Comparison of ENCODE assay signal across 27 cellular contexts in genomic region chr7:95766086-95766485, GRCh38. TPM values are rescaled to one million over a fixed set of nuclear protein-coding genes. Genes with fewer than 3 reads are reported as not detected.
DNase-seq lines count a peak whose midpoint lies in the region; ATAC-seq, FAIRE-seq and TF ChIP-seq lines count a peak whose summit lies in the region.
"Had no signal": no experiment of that assay in that cellular context is flagged by ENCODE, and none has a peak within 500 bp of the region (broad histone marks: within the 10 kb centered on the region; RNA-seq: fewer than 3 reads in every experiment).

No MANE protein-coding gene starts in this region.

- H3K27ac Mint-ChIP-seq in activated T-cell treated with anti-CD3 and anti-CD28 coated beads, Interleukin-2, amount 50 U/mL, for 24 hours, result no peak overlapping the region
- H3K27ac Mint-ChIP-seq: CD14-positive monocyte; CD4-positive, alpha-beta memory T cell; CD4-positive, CD25-positive, alpha-beta regulatory T cell; CD8-positive, alpha-beta memory T cell had no signal

- no peaks in the 10 kb centered on the region for H3K36me3 Mint-ChIP-seq in activated T-cell treated with anti-CD3 and anti-CD28 coated beads, Interleukin-2, amount 50 U/mL, for 24 hours (ENCODE audit: low read depth)
- H3K36me3 Mint-ChIP-seq: CD14-positive monocyte; CD4-positive, alpha-beta memory T cell; CD4-positive, CD25-positive, alpha-beta regulatory T cell; CD8-positive, alpha-beta memory T cell had no signal

- no peak overlapping the region for H3K4me2 ChIP-seq in PC-3 (ENCODE audit: low read length)
- H3K4me2 ChIP-seq in mammary epithelial cell (ENCODE audit: insufficient read depth, low read depth, low read length), result no peak overlapping the region
- no peak overlapping the region for H3K4me2 ChIP-seq in OCI-LY7 (ENCODE audit: low read length)
- H3K4me2 ChIP-seq: BLaER1 had no signal

- DNase-seq in PC-3 (peak; percentile 20), RCC 7860 (ENCODE audit: low spot score) (no peak), mammary epithelial cell (peak; percentile 8), epithelial cell of esophagus (ENCODE audit: low read depth) (peak; percentile 30), NCI-H2081 treated with DMSO at 0.1 percent for 48 hours (lab: John Stamatoyannopoulos, UW) (no peak), OCI-LY7 (ENCODE audit: low spot score) (no peak)
- DNase-seq in activated T-cell treated with anti-CD3 and anti-CD28 coated beads, Interleukin-2, amount 50 U/mL, for 24 hours, result no peak
- DNase-seq: 8988T; ACHN; BE2C; C1 segment of cervical spinal cord; CD4-positive, alpha-beta memory T cell; CD4-positive, CD25-positive, alpha-beta regulatory T cell; CD8-positive, alpha-beta memory T cell; COR-L47; DMS 273 treated with DMSO at 0.1 percent for 48 hours; DMS153; DMS79; DND-41; EL; GDM1 had no signal

- H3K27me3 ChIP-seq in PC-3 (ENCODE audit: low read length) (0 out of 2 replicates have a peak, but pooled peaks cover 2% of the 10 kb centered on the region), mammary epithelial cell (ENCODE audit: insufficient read depth, low read length) (no peaks in the 10 kb centered on the region)
- H3K27me3 ChIP-seq: BE2C, BLaER1 had no signal

- H3K4me3 ChIP-seq in PC-3 (ENCODE audit: low read length) (no peak overlapping the region), mammary epithelial cell (replicated peaks in 1 of 3; ENCODE audit: insufficient read depth in 1 of 3, low read depth in 2 of 3, low read length in 3 of 3) (no peak overlapping the region), epithelial cell of esophagus (ENCODE audit: low read length) (no peak overlapping the region), OCI-LY7 (ENCODE audit: low read depth, low read length, poor library complexity, severe bottlenecking) (no peak overlapping the region)
- H3K4me3 ChIP-seq: BLaER1, GM12878 had no signal

- H3K9me3 Mint-ChIP-seq in activated T-cell treated with anti-CD3 and anti-CD28 coated beads, Interleukin-2, amount 50 U/mL, for 24 hours, result no peaks in the 10 kb centered on the region
- H3K9me3 Mint-ChIP-seq: CD14-positive monocyte had no signal

- WGBS in mammary epithelial cell (ENCODE audit: low coverage, missing lambda C conversion rate), result 66% methylated on average over 2 of the region's 2 CpGs

- POLR2A ChIA-PET in PC-3 (lab: Charles Lee; ENCODE audit: unreplicated experiment), result no interaction called here
- POLR2A ChIA-PET in OCI-LY7 (lab: Charles Lee), result no interaction called here

- no peaks in the 10 kb centered on the region for H3K36me3 ChIP-seq in PC-3 (ENCODE audit: low read depth, low read length)
- no peaks in the 10 kb centered on the region for H3K36me3 ChIP-seq in mammary epithelial cell (ENCODE audit: insufficient read depth, low read length)
- H3K36me3 ChIP-seq in OCI-LY7 (ENCODE audit: insufficient read depth, low read length), result no peaks in the 10 kb centered on the region
- H3K36me3 ChIP-seq: BE2C, BLaER1 had no signal

- H3K27ac ChIP-seq in PC-3 (ENCODE audit: low read length), result no peak overlapping the region
- H3K27ac ChIP-seq in mammary epithelial cell (ENCODE audit: insufficient read depth, low read depth, low read length), result no peak overlapping the region
- no peak overlapping the region for H3K27ac ChIP-seq in OCI-LY7 (ENCODE audit: low read depth, low read length, poor library complexity, severe bottlenecking)
- H3K27ac ChIP-seq: BLaER1 had no signal

- H3K27me3 Mint-ChIP-seq in activated T-cell treated with anti-CD3 and anti-CD28 coated beads, Interleukin-2, amount 50 U/mL, for 24 hours, result peaks cover 11% of the 10 kb centered on the region
- H3K27me3 Mint-ChIP-seq: CD4-positive, alpha-beta memory T cell had no signal

- no peaks in the 10 kb centered on the region for H3K79me2 ChIP-seq in PC-3 (ENCODE audit: low read length)
- no peaks in the 10 kb centered on the region for H3K79me2 ChIP-seq in mammary epithelial cell (ENCODE audit: insufficient read depth, low read length)
- H3K79me2 ChIP-seq in OCI-LY7 (ENCODE audit: insufficient read depth, low read depth, low read length), result no peaks in the 10 kb centered on the region

- TF ChIP-seq CTCF in PC-3 (conservative IDR thresholded peaks at IDR 0.05; ENCODE audit: low read depth, low read length) (no peak), mammary epithelial cell (conservative IDR thresholded peaks at IDR 0.05 in 1 of 2, IDR thresholded peaks at IDR 0.05 in 1 of 2; ENCODE audit: extremely low read depth in 1 of 2, insufficient read depth in 1 of 2, low read depth in 1 of 2, low read length in 2 of 2) (no peak), epithelial cell of esophagus (IDR thresholded peaks at IDR 0.05; ENCODE audit: insufficient read depth, low read depth, low read length, missing control alignments) (no peak), OCI-LY7 (conservative IDR thresholded peaks at IDR 0.05; ENCODE audit: low read length) (no peak)

- H3K4me1 Mint-ChIP-seq in activated T-cell treated with anti-CD3 and anti-CD28 coated beads, Interleukin-2, amount 50 U/mL, for 24 hours (ENCODE audit: low read depth), result no peaks in the 10 kb centered on the region
- H3K4me1 Mint-ChIP-seq: CD4-positive, alpha-beta memory T cell; CD8-positive, alpha-beta memory T cell had no signal

- no peaks in the 10 kb centered on the region for H3K9me2 ChIP-seq in PC-3 (replicated peaks; ENCODE audit: low read length)
- no peaks in the 10 kb centered on the region for H3K9me2 ChIP-seq in OCI-LY7 (ENCODE audit: insufficient read depth, low read length)

- H3K9me3 ChIP-seq in PC-3 (ENCODE audit: low read length), result no peaks in the 10 kb centered on the region
- no peaks in the 10 kb centered on the region for H3K9me3 ChIP-seq in mammary epithelial cell (replicated peaks; ENCODE audit: insufficient read depth, low read length)
- H3K9me3 ChIP-seq in OCI-LY7 (ENCODE audit: low read length), result no peaks in the 10 kb centered on the region
- H3K9me3 ChIP-seq: BE2C, BLaER1 had no signal

- CTCF ChIA-PET in PC-3 (lab: Charles Lee) (no interaction called here), mammary epithelial cell (lab: Charles Lee; ENCODE audit: low non-redundant PET) (no interaction called here), OCI-LY7 (lab: Charles Lee; ENCODE audit: unreplicated experiment) (no interaction called here)

- no peaks in the 10 kb centered on the region for H3F3A ChIP-seq in PC-3 (ENCODE audit: low read length, unreplicated experiment)

- no peak for ATAC-seq in PC-3

- dilution Hi-C loops in mammary epithelial cell (cut with HindIII; ENCODE audit: low sequenced_read_pairs), result no loop called here

- BruUV-seq in PC-3 (replicated peaks; lab: Mats Ljungman, UMichigan) (no TSS peak), mammary epithelial cell (replicated peaks; lab: Mats Ljungman, UMichigan) (no TSS peak), OCI-LY7 (replicated peaks; lab: Mats Ljungman, UMichigan) (no TSS peak)

- H4K20me1 ChIP-seq in PC-3 (ENCODE audit: low read length) (no peaks in the 10 kb centered on the region), mammary epithelial cell (ENCODE audit: insufficient read depth, low read length) (no peaks in the 10 kb centered on the region), OCI-LY7 (ENCODE audit: insufficient read depth, low read length) (no peaks in the 10 kb centered on the region)
- H4K20me1 ChIP-seq: BLaER1 had no signal

- H3K4me3 Mint-ChIP-seq in activated T-cell treated with anti-CD3 and anti-CD28 coated beads, Interleukin-2, amount 50 U/mL, for 24 hours, result no peak overlapping the region
- H3K4me3 Mint-ChIP-seq: CD14-positive monocyte; CD4-positive, alpha-beta memory T cell; CD4-positive, CD25-positive, alpha-beta regulatory T cell; CD8-positive, alpha-beta memory T cell had no signal

- no peak overlapping the region for H3K9ac ChIP-seq in PC-3 (ENCODE audit: low read length)
- H3K9ac ChIP-seq in mammary epithelial cell (ENCODE audit: insufficient read depth, low read length), result no peak overlapping the region
- H3K9ac ChIP-seq: BLaER1 had no signal

- no peak overlapping the region for H2AFZ ChIP-seq in PC-3 (ENCODE audit: low read length)
- H2AFZ ChIP-seq in mammary epithelial cell (ENCODE audit: low read depth, low read length), result no peak overlapping the region
- no peak overlapping the region for H2AFZ ChIP-seq in OCI-LY7 (ENCODE audit: low read length)

- H3K4me1 ChIP-seq in PC-3 (ENCODE audit: insufficient read depth, low read length), result no peaks in the 10 kb centered on the region
- H3K4me1 ChIP-seq in mammary epithelial cell (ENCODE audit: insufficient read depth, low read length), result no peaks in the 10 kb centered on the region
- no peaks in the 10 kb centered on the region for H3K4me1 ChIP-seq in OCI-LY7 (ENCODE audit: insufficient read depth, low read length, poor library complexity, severe bottlenecking)
- H3K4me1 ChIP-seq: BE2C, BLaER1 had no signal

- FAIRE-seq in RCC 7860 (lab: Jason Lieb, UNC), result peak; percentile 10
- FAIRE-seq: A204.1, GM12878, GM12892 had no signal

- intact Hi-C loops in PC-3 (cut with micrococcal nuclease), result no loop called here
- intact Hi-C loops in mammary epithelial cell (cut with micrococcal nuclease), result no loop called here
- intact Hi-C loops in OCI-LY7 (cut with micrococcal nuclease; ENCODE audit: unreplicated experiment), result no loop called here

- in situ Hi-C loops in mammary epithelial cell (cut with MboI; ENCODE audit: low sequenced_read_pairs in 2 of 2), result no loop called here

RNA-seq across cellular contexts. Expression of gene DYNC1I1, which starts 6.3 kb away (rescaled TPM):
- total RNA-seq in PC-3 (2014; rRNA removed) (2.4 and 6.5 TPM in 2 replicates), mammary epithelial cell (1 to 10 TPM in 1 of 2 donors, under 1 TPM in 1; 0.56 to 1.8 TPM), OCI-LY7 (2022) (not detected in 2 replicates)
- 0.45 TPM for polyA plus RNA-seq in mammary epithelial cell
- 2.9 TPM for polyA minus RNA-seq in mammary epithelial cell
- not detected in 2 replicates for total RNA-seq in OCI-LY7 (2014; rRNA removed; shearing (Covaris generic))
- total RNA-seq: CD4-positive, alpha-beta memory T cell; CD4-positive, CD25-positive, alpha-beta regulatory T cell; CD8-positive, alpha-beta memory T cell; G401 had no signal
- polyA plus RNA-seq: CD14-positive monocyte; CD4-positive, CD25-positive, alpha-beta regulatory T cell; CD8-positive, alpha-beta memory T cell had no signal

Comparison
In these comparisons a context has a peak if more than half of its experiments do, and no peak if none do; other contexts are left out.
1. DNase-seq: peak in PC-3 (single experiment), mammary epithelial cell (single experiment) and epithelial cell of esophagus (single experiment); none in RCC 7860 (single experiment), NCI-H2081 treated with DMSO at 0.1 percent for 48 hours (single experiment), activated T-cell treated with anti-CD3 and anti-CD28 coated beads, Interleukin-2, amount 50 U/mL, for 24 hours (single experiment) and OCI-LY7 (single experiment).